Comparison of ENCODE assay signal across 8 cellular contexts in the genomic region with DNA sequence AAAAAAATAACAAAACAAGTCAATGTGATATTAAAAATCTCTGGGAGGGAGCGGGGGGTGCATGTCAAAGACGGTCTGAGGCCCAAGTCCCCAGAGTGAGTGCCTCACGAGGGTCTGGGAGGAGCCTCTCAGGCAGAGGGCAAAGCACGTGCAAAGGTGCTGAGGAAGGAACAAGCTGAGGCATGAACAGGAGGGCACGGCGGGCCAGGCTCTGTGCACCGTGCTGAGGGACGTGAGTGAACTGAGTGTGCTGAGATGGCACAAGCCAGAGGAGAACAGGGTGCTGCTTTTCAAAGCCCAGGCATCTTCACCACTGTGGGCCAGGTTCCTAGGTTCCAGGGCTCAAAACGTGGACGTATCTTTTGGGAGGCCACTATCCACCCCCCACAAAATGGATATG.
"Had no signal": no experiment of that assay in that cellular context is flagged by ENCODE, and none has a peak within 500 bp of the region (broad histone marks: within the 10 kb centered on the region; RNA-seq: fewer than 3 reads in every experiment).

No MANE protein-coding gene starts in this region.

- H3K4me2 ChIP-seq: KMS-11 had no signal

- H3K4me1 Mint-ChIP-seq: IgD-negative memory B cell had no signal

- ATAC-seq: HepG2, K562 had no signal

- H3K27ac Mint-ChIP-seq: IgD-negative memory B cell had no signal

- H3K36me3 Mint-ChIP-seq: IgD-negative memory B cell had no signal

- H3K27ac ChIP-seq: HL-60, KMS-11 had no signal

- FAIRE-seq: HepG2, K562 had no signal

- H3K4me3 ChIP-seq: K562 had no signal

- H3K9ac ChIP-seq: KMS-11 had no signal

- DNase-seq: IMR-90, KBM-7, KG1 had no signal

- H3K4me3 Mint-ChIP-seq: IgD-negative memory B cell had no signal
